ENCODE assay signal across 8 cellular contexts in genomic region chr16:68229431-68230175, GRCh38. TPM values are rescaled to one million over a fixed set of nuclear protein-coding genes. Genes with fewer than 3 reads are reported as not detected.
A peak's percentile ranks its signal among the peaks of the same experiment; 100 is the strongest.
DNase-seq lines count a peak whose midpoint lies in the region; ATAC-seq, FAIRE-seq and TF ChIP-seq lines count a peak whose summit lies in the region.

No MANE protein-coding gene starts in this region.

- no peak for TF ChIP-seq POLR2A in GM12892 (IDR thresholded peaks at IDR 0.05; ENCODE audit: low read depth, low read length)

- peaks cover 0 to 2% of the 10 kb centered on the region in 2 donors for H3K36me3 Mint-ChIP-seq in activated T-cell treated with anti-CD3 and anti-CD28 coated beads, Interleukin-2, amount 50 U/mL, for 72 hours (ENCODE audit: insufficient read depth in 2 of 2)

- no peak overlapping the region for H3K4me3 ChIP-seq in fibroblast of villous mesenchyme (ENCODE audit: low read depth, low read length)

- TF ChIP-seq CTCF in fibroblast of villous mesenchyme (IDR thresholded peaks at IDR 0.05; ENCODE audit: insufficient read depth, low read depth, low read length) (peak; percentile 97), omental fat pad (IDR thresholded peaks at IDR 0.05) (peak in 2 of 3 donors; percentile 53 to 70)

- H3K4me1 Mint-ChIP-seq in activated T-cell treated with anti-CD3 and anti-CD28 coated beads, Interleukin-2, amount 50 U/mL, for 72 hours (ENCODE audit: low read depth) = peaks cover 36% of the 10 kb centered on the region

- no peaks in the 10 kb centered on the region for H3K9me3 Mint-ChIP-seq in activated T-cell treated with anti-CD3 and anti-CD28 coated beads, Interleukin-2, amount 50 U/mL, for 72 hours

- no peak overlapping the region for H3K4me3 Mint-ChIP-seq in activated T-cell treated with anti-CD3 and anti-CD28 coated beads, Interleukin-2, amount 50 U/mL, for 72 hours

- no peak overlapping the region for H3K27ac Mint-ChIP-seq in activated T-cell treated with anti-CD3 and anti-CD28 coated beads, Interleukin-2, amount 50 U/mL, for 72 hours

- DNase-seq in AML-193 (lab: John Stamatoyannopoulos, UW) = peak; percentile 16 to 39
- no peak for DNase-seq in GM12892 (ENCODE audit: insufficient read length)
- peak; percentile 31 for DNase-seq in NCI-H748 (lab: John Stamatoyannopoulos, UW; ENCODE audit: unreplicated experiment)
- DNase-seq in activated T-cell treated with anti-CD3 and anti-CD28 coated beads, Interleukin-2, amount 50 U/mL, for 72 hours = peak; percentile 30 to 58
- DNase-seq in fibroblast of villous mesenchyme (ENCODE audit: low read depth) = peak; percentile 71
- no peak for DNase-seq in omental fat pad (ENCODE audit: low spot score)

- no peak for ATAC-seq in activated T-cell treated with anti-CD3 and anti-CD28 coated beads, Interleukin-2, amount 50 U/mL, for 72 hours (replicated peaks in 1 of 2)
- ATAC-seq in omental fat pad (ENCODE audit: low FRiP score) = peak; percentile 24
- no peak for ATAC-seq in GM19463 (IDR thresholded peaks at IDR 0.05; ENCODE audit: unreplicated experiment)
- ATAC-seq in HG03039 (IDR thresholded peaks at IDR 0.05; ENCODE audit: unreplicated experiment) = no peak

- H3K27me3 Mint-ChIP-seq in activated T-cell treated with anti-CD3 and anti-CD28 coated beads, Interleukin-2, amount 50 U/mL, for 72 hours (ENCODE audit: low read depth) = no peaks in the 10 kb centered on the region

- peak; percentile 61 for FAIRE-seq in GM12892 (lab: Jason Lieb, UNC)

RNA-seq across cellular contexts. Expression of gene ESRP2, which starts 6.3 kb away (rescaled TPM):
- polyA plus RNA-seq in GM12892 (2012; ENCODE audit: missing spikeins) = 0.30 TPM
- under 1 TPM; 0.31 to 0.63 TPM for total RNA-seq in activated T-cell treated with anti-CD3 and anti-CD28 coated beads, Interleukin-2, amount 50 U/mL, for 72 hours
- total RNA-seq in fibroblast of villous mesenchyme (under 0.01 and 0.86 TPM in 2 replicates), omental fat pad (1 to 10 TPM in 3 of 4 donors, not detected in 1; 1.9 to 6.5 (median 4.2) TPM)

RNA-seq across cellular contexts. Expression of gene PLA2G15, which starts 15.6 kb away (rescaled TPM):
- 3.5 TPM for polyA plus RNA-seq in GM12892 (2012; ENCODE audit: missing spikeins)
- 1 to 10 TPM; 6.1 to 7.6 TPM for total RNA-seq in activated T-cell treated with anti-CD3 and anti-CD28 coated beads, Interleukin-2, amount 50 U/mL, for 72 hours
- 17.4 and 19.9 TPM in 2 replicates for total RNA-seq in fibroblast of villous mesenchyme
- 10 to 100 TPM; 24.0 to 42.9 (median 31.1) TPM for total RNA-seq in omental fat pad

RNA-seq across cellular contexts. Expression of gene SLC7A6, which starts 34.7 kb away (rescaled TPM):
- 32.2 TPM for polyA plus RNA-seq in GM12892 (2012; ENCODE audit: missing spikeins)
- 100 to 1,000 TPM in 1 of 2 donors, 10 to 100 TPM in 1; 99.8 to 131 TPM for total RNA-seq in activated T-cell treated with anti-CD3 and anti-CD28 coated beads, Interleukin-2, amount 50 U/mL, for 72 hours
- total RNA-seq in fibroblast of villous mesenchyme (24.8 and 49.7 TPM in 2 replicates), omental fat pad (100 to 1,000 TPM; 129 to 181 (median 147) TPM)

Comparison
In these comparisons a context has a peak if more than half of its experiments do, and no peak if none do; other contexts are left out.
1. DNase-seq: peak in AML-193 (2 of 2), NCI-H748 (single experiment), activated T-cell treated with anti-CD3 and anti-CD28 coated beads, Interleukin-2, amount 50 U/mL, for 72 hours (2 of 2) and fibroblast of villous mesenchyme (single experiment); none in GM12892 (single experiment) and omental fat pad (single experiment).